27 cellular contexts compared by ENCODE assay signal in genomic region chr9:77166193-77166592, GRCh38. TPM values are rescaled to one million over a fixed set of nuclear protein-coding genes. Genes with fewer than 3 reads are reported as not detected.
DNase-seq lines count a peak whose midpoint lies in the region; ATAC-seq, FAIRE-seq and TF ChIP-seq lines count a peak whose summit lies in the region.
"Had no signal": no experiment of that assay in that cellular context is flagged by ENCODE, and none has a peak within 500 bp of the region (broad histone marks: within the 10 kb centered on the region; RNA-seq: fewer than 3 reads in every experiment).

No MANE protein-coding gene starts in this region.

- H4K20me1 ChIP-seq in GM23338 (replicated peaks; ENCODE audit: insufficient read depth) (no peaks in the 10 kb centered on the region), keratinocyte (ENCODE audit: control insufficient read depth, extremely low read depth, insufficient read depth, low read length) (no peaks in the 10 kb centered on the region)

- DNase-seq in NCI-H1092 treated with DMSO at 0.1 percent for 48 hours (lab: John Stamatoyannopoulos, UW) (peak; percentile 6), NCI-H1092 (lab: John Stamatoyannopoulos, UW) (no peak), GM23338 (ENCODE audit: low spot score) (peak; percentile 49), SHP77 treated with DMSO at 0.1 percent for 48 hours (lab: John Stamatoyannopoulos, UW) (peak; percentile 12), keratinocyte (ENCODE audit: low read depth, low spot score) (no peak), vagina (ENCODE audit: extremely low spot score in 2 of 2) (no peak), anterior cingulate cortex (lab: John Stamatoyannopoulos, UW) (no peak)
- DNase-seq: 8988T; Caco-2; CD4-positive, CD25-positive, alpha-beta regulatory T cell; DMS53; EL; Karpas-422; NCI-H1048; NCI-H1694 treated with DMSO at 0.1 percent for 48 hours; NCI-H2107; NCI-H510A; PC-9; SW 1271 had no signal

- TF ChIP-seq POLR2A in vagina (IDR thresholded peaks at IDR 0.05) = no peak

- intact Hi-C loops in vagina (cut with DNase I) = no loop called here

- FAIRE-seq in keratinocyte (lab: Jason Lieb, UNC) = peak; percentile 57
- FAIRE-seq: GM12892, GM18507, H54, HTR-8/SVneo had no signal

- no peaks in the 10 kb centered on the region; the same call in 1 of the 2 replicates for H3F3A ChIP-seq in GM23338 (replicated peaks; ENCODE audit: low read depth)

- H3K4me1 Mint-ChIP-seq in GM23338 = peaks cover 10% of the 10 kb centered on the region
- H3K4me1 Mint-ChIP-seq: B cell had no signal

- TF ChIP-seq CTCF in GM23338 (conservative IDR thresholded peaks at IDR 0.05; ENCODE audit: low read depth in 2 of 2) (no peak), keratinocyte (optimal IDR thresholded peaks at IDR 0.05 in 1 of 3, IDR thresholded peaks at IDR 0.05 in 1 of 3, conservative IDR thresholded peaks at IDR 0.05 in 1 of 3; ENCODE audit: extremely low read depth in 1 of 3, insufficient read depth in 2 of 3, low read length in 3 of 3) (no peak), vagina (IDR thresholded peaks at IDR 0.05) (no peak)

- H3K27ac ChIP-seq in GM23338 (ENCODE audit: low read depth) (peak overlapping the region; percentile 8; the same call in 1 of the 2 replicates), keratinocyte (ENCODE audit: control insufficient read depth, insufficient read depth, low read length) (no peak overlapping the region), vagina (no peak overlapping the region)
- H3K27ac ChIP-seq: HL-60, PC-9 had no signal

- H3K4me2 ChIP-seq in GM23338 = peak overlapping the region; percentile 29
- no peak overlapping the region for H3K4me2 ChIP-seq in keratinocyte (ENCODE audit: control insufficient read depth, extremely low read depth, insufficient read depth, low read depth, low read length)
- H3K4me2 ChIP-seq: PC-9 had no signal

- no peak overlapping the region for H3K4me3 Mint-ChIP-seq in GM23338
- H3K4me3 Mint-ChIP-seq: B cell; CD4-positive, CD25-positive, alpha-beta regulatory T cell had no signal

- H2AFZ ChIP-seq in GM23338 (no peak overlapping the region), keratinocyte (ENCODE audit: control insufficient read depth, low read length) (no peak overlapping the region)
- H2AFZ ChIP-seq: PC-9 had no signal

- H3K27me3 ChIP-seq in GM23338 (ENCODE audit: insufficient read depth) (no peaks in the 10 kb centered on the region), keratinocyte (ENCODE audit: control insufficient read depth, extremely low read depth, insufficient read depth, low read length) (no peaks in the 10 kb centered on the region), vagina (no peaks in the 10 kb centered on the region)

- H3K9me2 ChIP-seq in GM23338 (ENCODE audit: insufficient read depth) = no peaks in the 10 kb centered on the region

- H3K79me2 ChIP-seq in GM23338 (replicated peaks; ENCODE audit: insufficient read depth) = no peaks in the 10 kb centered on the region
- no peaks in the 10 kb centered on the region for H3K79me2 ChIP-seq in keratinocyte (ENCODE audit: control insufficient read depth, insufficient read depth, low read length)

- ATAC-seq in GM23338 = peak; percentile 70; the same call in 2 of the 3 replicates
- no peak for ATAC-seq in GM19467 (IDR thresholded peaks at IDR 0.05; ENCODE audit: unreplicated experiment)

- H3K9me3 ChIP-seq in keratinocyte (ENCODE audit: control insufficient read depth, low read depth, low read length) (no peaks in the 10 kb centered on the region), vagina (no peaks in the 10 kb centered on the region)
- H3K9me3 ChIP-seq: Caco-2 had no signal

- no peak overlapping the region for H3K4me3 ChIP-seq in GM23338
- no peak overlapping the region for H3K4me3 ChIP-seq in keratinocyte (ENCODE audit: control insufficient read depth in 2 of 3, extremely low read depth in 1 of 3, insufficient read depth in 2 of 3, low read depth in 1 of 3, low read length in 3 of 3)
- H3K4me3 ChIP-seq in vagina = no peak overlapping the region
- H3K4me3 ChIP-seq: PC-9 had no signal

- H3K9ac ChIP-seq in keratinocyte (ENCODE audit: control insufficient read depth, extremely low read depth, insufficient read depth, low read length) = no peak overlapping the region

- H3K4me1 ChIP-seq in GM23338 (ENCODE audit: insufficient read depth) (peaks cover 6% of the 10 kb centered on the region), keratinocyte (ENCODE audit: control insufficient read depth, extremely low read depth, insufficient read depth, low read length) (peaks cover 8% of the 10 kb centered on the region), vagina (peaks cover 6% of the 10 kb centered on the region)
- H3K4me1 ChIP-seq: Caco-2 had no signal

- H3K36me3 ChIP-seq in GM23338 (ENCODE audit: insufficient read depth) (no peaks in the 10 kb centered on the region), keratinocyte (ENCODE audit: control insufficient read depth in 2 of 2, extremely low read depth in 1 of 2, insufficient read depth in 2 of 2, low read length in 2 of 2) (no peaks in the 10 kb centered on the region), vagina (no peaks in the 10 kb centered on the region)

- H3K27me3 Mint-ChIP-seq in GM23338 (ENCODE audit: insufficient read depth, low read depth, poor library complexity) = peaks cover 5% of the 10 kb centered on the region

- no peaks in the 10 kb centered on the region for H3K36me3 Mint-ChIP-seq in GM23338 (ENCODE audit: low read depth)
- H3K36me3 Mint-ChIP-seq: CD4-positive, CD25-positive, alpha-beta regulatory T cell; IgD-negative memory B cell had no signal

- dilution Hi-C loops in keratinocyte (cut with MboI; ENCODE audit: extremely low pct_ligation_motif_present, low sequenced_read_pairs) = no loop called here

- H3K9me1 ChIP-seq in keratinocyte (ENCODE audit: control insufficient read depth, extremely low read depth, insufficient read depth, low read length) = no peaks in the 10 kb centered on the region

- no peaks in the 10 kb centered on the region; the same call in 2 of the 3 replicates for H3K9me3 Mint-ChIP-seq in GM23338
- H3K9me3 Mint-ChIP-seq: CD4-positive, CD25-positive, alpha-beta regulatory T cell had no signal

- no peak overlapping the region; the same call in 1 of the 2 replicates for H3K27ac Mint-ChIP-seq in GM23338
- H3K27ac Mint-ChIP-seq: B cell; CD4-positive, CD25-positive, alpha-beta regulatory T cell had no signal

TF ChIP-seq in GM23338, 12 proteins besides CTCF, POLR2A, EP300 and RAD21 (continues in another document):
- no peak for TF ChIP-seq POLR2AphosphoS5 (IDR thresholded peaks at IDR 0.05; ENCODE audit: low read depth)

RNA-seq across cellular contexts. Expression of gene VPS13A, which starts 11.1 kb away (rescaled TPM):
- total RNA-seq in GM23338 (2014; rRNA removed; shearing (Covaris generic)) = 55.8 and 68.1 TPM in 2 replicates
- 38.5 and 45.9 TPM in 2 replicates for polyA plus RNA-seq in GM23338 (2016; fragmentation: Nextera tagmentation; extraction: Ambion mirVana)
- polyA plus RNA-seq in keratinocyte = 13.6 to 56.6 TPM (median 55.3 TPM) in 3 replicates
- 91.9 TPM for polyA plus RNA-seq in keratinocyte (2011; ENCODE audit: low read depth)
- polyA plus RNA-seq in keratinocyte (2011; cell fraction: cytosol; rRNA removed) = 2.7 and 8.8 TPM in 2 replicates
- polyA plus RNA-seq in keratinocyte (2011; cell fraction: nucleus; rRNA removed) = 144 and 205 TPM in 2 replicates
- polyA plus RNA-seq in keratinocyte (2012; ENCODE audit: low replicate concordance) = 12.4 and 20.3 TPM in 2 replicates
- polyA minus RNA-seq in keratinocyte = 1.8 to 60.7 TPM (median 26.0 TPM) in 3 replicates
- 4.4 TPM for polyA minus RNA-seq in keratinocyte (2011; cell fraction: cytosol; rRNA and poly(A)+ RNA removed)
- 124 and 197 TPM in 2 replicates for polyA minus RNA-seq in keratinocyte (2011; cell fraction: nucleus; rRNA and poly(A)+ RNA removed)
- 37.8 TPM for total RNA-seq in vagina

Comparison
In these comparisons a context has a peak if more than half of its experiments do, and no peak if none do; other contexts are left out.
1. DNase-seq: peak in NCI-H1092 treated with DMSO at 0.1 percent for 48 hours (single experiment), GM23338 (single experiment) and SHP77 treated with DMSO at 0.1 percent for 48 hours (single experiment); none in NCI-H1092 (single experiment), keratinocyte (single experiment), vagina (0 of 2) and anterior cingulate cortex (0 of 58).